In the genomic region with DNA sequence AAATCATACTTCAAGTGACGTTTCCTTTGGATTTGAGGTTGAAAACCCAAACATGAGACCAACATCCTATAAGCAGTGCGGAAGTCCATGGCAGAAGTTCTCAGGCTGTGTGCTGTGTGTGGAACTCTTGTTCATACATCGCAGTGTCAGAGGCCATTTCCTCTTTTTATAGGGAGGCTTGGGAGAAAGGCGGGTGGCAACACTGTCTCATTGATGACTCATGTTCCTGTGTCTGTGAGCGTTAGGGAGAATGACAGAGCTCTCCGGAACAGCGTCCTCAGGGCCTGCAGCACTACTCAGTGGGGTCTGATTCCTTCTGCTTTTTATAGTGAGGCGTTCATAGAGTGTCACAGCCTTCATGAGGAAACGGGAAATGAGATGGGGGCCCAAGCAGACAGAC, we compare ENCODE assay signal across 9 cellular contexts.
DNase-seq lines count a peak whose midpoint lies in the region; TF ChIP-seq lines count a peak whose summit lies in the region.
"Had no signal": no experiment of that assay in that cellular context is flagged by ENCODE, and none has a peak within 500 bp of the region (broad histone marks: within the 10 kb centered on the region; RNA-seq: fewer than 3 reads in every experiment).

No MANE protein-coding gene starts in this region.

- no peaks in the 10 kb centered on the region for H3K9me3 ChIP-seq in spleen

- no peak for TF ChIP-seq POLR2A in spleen (IDR thresholded peaks at IDR 0.05)

- peak overlapping the region; percentile 56 for H3K27ac Mint-ChIP-seq in activated CD4-positive, alpha-beta T cell treated with anti-CD3 and anti-CD28 coated beads, Interleukin-2, amount 10 ng/mL, durations not matched to agents 24 days and 14 days
- no peak overlapping the region for H3K27ac Mint-ChIP-seq in activated CD4-positive, alpha-beta T cell treated with anti-CD3 and anti-CD28 coated beads, Interleukin-2, amount 10 ng/mL, durations not matched to agents 7 days and 5 days
- no peak overlapping the region for H3K27ac Mint-ChIP-seq in activated naive CD8-positive, alpha-beta T cell treated with anti-CD3 and anti-CD28 coated beads for 36 hours

- no peak overlapping the region for H3K4me3 ChIP-seq in HL-60 (replicated peaks; ENCODE audit: insufficient read depth, low read length)
- H3K4me3 ChIP-seq in spleen = no peak overlapping the region

- TF ChIP-seq CTCF in HL-60 (IDR thresholded peaks at IDR 0.05; ENCODE audit: insufficient read depth, low read length) (no peak), spleen (IDR thresholded peaks at IDR 0.05 in 8 of 11, conservative IDR thresholded peaks at IDR 0.05 in 3 of 11) (no peak)

- DNase-seq in activated CD4-positive, alpha-beta T cell treated with anti-CD3 and anti-CD28 coated beads, Interleukin-2, amount 10 ng/mL, durations not matched to agents 24 days and 14 days = no peak
- no peak for DNase-seq in activated CD4-positive, alpha-beta T cell treated with anti-CD3 and anti-CD28 coated beads, Interleukin-2, amount 10 ng/mL, durations not matched to agents 7 days and 5 days
- DNase-seq in HL-60 (ENCODE audit: low read depth in 1 of 2, low spot score in 1 of 2) = peak; percentile 89 to 98
- DNase-seq in activated naive CD8-positive, alpha-beta T cell treated with anti-CD3 and anti-CD28 coated beads for 36 hours = no peak
- peak in 30 of 51 donors; percentile 4 to 45 (median 14) for DNase-seq in hypothalamus (lab: John Stamatoyannopoulos, UW)
- DNase-seq in spleen = no peak
- DNase-seq in activated gamma-delta T cell treated with Interleukin-2 at 50 U/mL for 16 hours = no peak
- no peak for DNase-seq in NCI-H1105 (lab: John Stamatoyannopoulos, UW)
- DNase-seq: DND-41 had no signal

- H3K27ac ChIP-seq in HL-60 (replicated peaks) (peak overlapping the region; percentile 83), spleen (peak overlapping the region in 7 of 8 donors; percentile 44 to 86 (median 74))

- H3K4me3 Mint-ChIP-seq in activated CD4-positive, alpha-beta T cell treated with anti-CD3 and anti-CD28 coated beads, Interleukin-2, amount 10 ng/mL, durations not matched to agents 24 days and 14 days = no peak overlapping the region
- H3K4me3 Mint-ChIP-seq in activated CD4-positive, alpha-beta T cell treated with anti-CD3 and anti-CD28 coated beads, Interleukin-2, amount 10 ng/mL, durations not matched to agents 7 days and 5 days = no peak overlapping the region
- H3K4me3 Mint-ChIP-seq in activated naive CD8-positive, alpha-beta T cell treated with anti-CD3 and anti-CD28 coated beads for 36 hours = peak overlapping the region; percentile 3

- H3K4me1 Mint-ChIP-seq in activated CD4-positive, alpha-beta T cell treated with anti-CD3 and anti-CD28 coated beads, Interleukin-2, amount 10 ng/mL, durations not matched to agents 24 days and 14 days = peaks cover 5% of the 10 kb centered on the region
- peaks cover 5% of the 10 kb centered on the region for H3K4me1 Mint-ChIP-seq in activated CD4-positive, alpha-beta T cell treated with anti-CD3 and anti-CD28 coated beads, Interleukin-2, amount 10 ng/mL, durations not matched to agents 7 days and 5 days
- H3K4me1 Mint-ChIP-seq in activated naive CD8-positive, alpha-beta T cell treated with anti-CD3 and anti-CD28 coated beads for 36 hours = peaks cover 4% of the 10 kb centered on the region

- intact Hi-C loops in activated CD4-positive, alpha-beta T cell treated with anti-CD3 and anti-CD28 coated beads, Interleukin-2, amount 10 ng/mL, durations not matched to agents 24 days and 14 days (cut with micrococcal nuclease) = no loop called here
- intact Hi-C loops in spleen (cut with DNase I; ENCODE audit: low total_unique reads) = no loop called here

- no peaks in the 10 kb centered on the region for H3K36me3 ChIP-seq in spleen

- no peaks in the 10 kb centered on the region for H3K27me3 Mint-ChIP-seq in activated CD4-positive, alpha-beta T cell treated with anti-CD3 and anti-CD28 coated beads, Interleukin-2, amount 10 ng/mL, durations not matched to agents 24 days and 14 days
- H3K27me3 Mint-ChIP-seq in activated CD4-positive, alpha-beta T cell treated with anti-CD3 and anti-CD28 coated beads, Interleukin-2, amount 10 ng/mL, durations not matched to agents 7 days and 5 days = peaks cover 2% of the 10 kb centered on the region
- peaks cover 17% of the 10 kb centered on the region for H3K27me3 Mint-ChIP-seq in activated naive CD8-positive, alpha-beta T cell treated with anti-CD3 and anti-CD28 coated beads for 36 hours

- H3K9me3 Mint-ChIP-seq in activated CD4-positive, alpha-beta T cell treated with anti-CD3 and anti-CD28 coated beads, Interleukin-2, amount 10 ng/mL, durations not matched to agents 24 days and 14 days = no peaks in the 10 kb centered on the region
- no peaks in the 10 kb centered on the region for H3K9me3 Mint-ChIP-seq in activated CD4-positive, alpha-beta T cell treated with anti-CD3 and anti-CD28 coated beads, Interleukin-2, amount 10 ng/mL, durations not matched to agents 7 days and 5 days
- H3K9me3 Mint-ChIP-seq in activated naive CD8-positive, alpha-beta T cell treated with anti-CD3 and anti-CD28 coated beads for 36 hours = no peaks in the 10 kb centered on the region

- POLR2A ChIA-PET in activated CD4-positive, alpha-beta T cell treated with anti-CD3 and anti-CD28 coated beads, Interleukin-2, amount 10 ng/mL, durations not matched to agents 7 days and 5 days (lab: Charles Lee) = no interaction called here

- CTCF ChIA-PET in activated CD4-positive, alpha-beta T cell treated with anti-CD3 and anti-CD28 coated beads, Interleukin-2, amount 10 ng/mL, durations not matched to agents 7 days and 5 days (lab: Charles Lee) = interaction anchor here (0.7 kb wide), 1 partner anchor 838 kb away, joined by 3 read pairs; no protein-coding TSS in a partner anchor

- H3K36me3 Mint-ChIP-seq in activated CD4-positive, alpha-beta T cell treated with anti-CD3 and anti-CD28 coated beads, Interleukin-2, amount 10 ng/mL, durations not matched to agents 24 days and 14 days (ENCODE audit: low read depth) = no peaks in the 10 kb centered on the region
- no peaks in the 10 kb centered on the region for H3K36me3 Mint-ChIP-seq in activated CD4-positive, alpha-beta T cell treated with anti-CD3 and anti-CD28 coated beads, Interleukin-2, amount 10 ng/mL, durations not matched to agents 7 days and 5 days (ENCODE audit: low read depth)
- H3K36me3 Mint-ChIP-seq in activated naive CD8-positive, alpha-beta T cell treated with anti-CD3 and anti-CD28 coated beads for 36 hours = no peaks in the 10 kb centered on the region

- H3K4me1 ChIP-seq in spleen = peaks cover 0 to 23% (median 13%) of the 10 kb centered on the region in 6 donors

- 3 to 6% (median 4%) methylated on average over 9 of the region's 9 CpGs for WGBS in spleen, 5 donors

- H3K27me3 ChIP-seq in HL-60 (ENCODE audit: insufficient read depth, poor library complexity, severe bottlenecking) (no peaks in the 10 kb centered on the region), spleen (replicated peaks in 1 of 7) (no peaks in the 10 kb centered on the region)

Comparison
In these comparisons a context has a peak if more than half of its experiments do, and no peak if none do; other contexts are left out.
1. DNase-seq: peak in HL-60 (2 of 2) and hypothalamus (30 of 51); none in activated CD4-positive, alpha-beta T cell treated with anti-CD3 and anti-CD28 coated beads, Interleukin-2, amount 10 ng/mL, durations not matched to agents 24 days and 14 days (single experiment), activated CD4-positive, alpha-beta T cell treated with anti-CD3 and anti-CD28 coated beads, Interleukin-2, amount 10 ng/mL, durations not matched to agents 7 days and 5 days (single experiment), activated naive CD8-positive, alpha-beta T cell treated with anti-CD3 and anti-CD28 coated beads for 36 hours (single experiment), spleen (single experiment), activated gamma-delta T cell treated with Interleukin-2 at 50 U/mL for 16 hours (single experiment) and NCI-H1105 (single experiment).